ENCODE assay signal across 4 cellular contexts in the genomic region with DNA sequence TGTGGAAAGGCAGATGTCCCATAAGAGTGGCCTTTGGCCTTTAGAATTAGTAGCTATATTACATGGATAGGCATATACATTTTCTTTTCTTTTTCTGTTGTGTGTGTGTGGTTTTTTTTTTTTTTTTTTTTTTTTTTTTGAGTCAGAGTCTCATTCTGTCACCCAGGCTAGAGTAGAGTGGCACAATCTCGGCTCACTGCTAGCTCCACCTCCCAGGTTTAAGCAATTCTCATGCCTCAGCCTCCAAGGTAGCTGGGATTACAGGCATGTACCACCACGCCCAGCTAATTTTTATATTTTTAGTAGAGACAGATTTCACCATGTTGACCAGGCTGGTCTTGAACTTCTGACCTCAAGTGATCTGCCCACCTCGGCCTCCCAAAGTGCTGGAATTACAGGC. TPM values are rescaled to one million over a fixed set of nuclear protein-coding genes. Genes with fewer than 3 reads are reported as not detected.
"Had no signal": no experiment of that assay in that cellular context is flagged by ENCODE, and none has a peak within 500 bp of the region (broad histone marks: within the 10 kb centered on the region; RNA-seq: fewer than 3 reads in every experiment).

No MANE protein-coding gene starts in this region.

RNA-seq across cellular contexts. Expression of gene SAP25, which starts 18.5 kb away (rescaled TPM):
- total RNA-seq: dermis blood vessel endothelial cell, pulmonary artery endothelial cell, smooth muscle cell had no signal

RNA-seq across cellular contexts. Expression of gene FBXO24, which starts 31.0 kb away (rescaled TPM):
- total RNA-seq: ascending aorta, dermis blood vessel endothelial cell had no signal
